10 cellular contexts compared by ENCODE assay signal in genomic region chr5:15695171-15695676, GRCh38.
DNase-seq lines count a peak whose midpoint lies in the region; ATAC-seq and TF ChIP-seq lines count a peak whose summit lies in the region.
"Had no signal": no experiment of that assay in that cellular context is flagged by ENCODE, and none has a peak within 500 bp of the region (broad histone marks: within the 10 kb centered on the region; RNA-seq: fewer than 3 reads in every experiment).

No MANE protein-coding gene starts in this region.

- no peak for TF ChIP-seq POLR2A in transverse colon (IDR thresholded peaks at IDR 0.05)

- intact Hi-C loops in dorsolateral prefrontal cortex (cut with DNase I), result no loop called here
- intact Hi-C loops in transverse colon (cut with DNase I; ENCODE audit: low total_unique reads), result no loop called here

- TF ChIP-seq EP300 in transverse colon (IDR thresholded peaks at IDR 0.05; ENCODE audit: low read depth), result no peak

- ATAC-seq in HG03354 (IDR thresholded peaks at IDR 0.05; ENCODE audit: poor library complexity, severe bottlenecking, unreplicated experiment) (no peak), HG03108 (IDR thresholded peaks at IDR 0.05; ENCODE audit: unreplicated experiment) (no peak)

- H3K4me1 ChIP-seq in mesodermal cell (ENCODE audit: control insufficient read depth, insufficient read depth, low read length, poor library complexity, severe bottlenecking) (peaks cover 37% of the 10 kb centered on the region), transverse colon (peaks cover 17 to 28% (median 18%) of the 10 kb centered on the region in 4 donors)

- WGBS in mesodermal cell (ENCODE audit: insufficient coverage in 2 of 2), 2 experiments, result 59 to 64% methylated on average over 2 to 3 of the region's 4 CpGs
- WGBS in transverse colon (ENCODE audit: low coverage in 1 of 2), 2 donors, result 0 to 18% methylated on average over 2 to 4 of the region's 4 CpGs

- H3K9me3 ChIP-seq in mesodermal cell (ENCODE audit: control insufficient read depth, low read length) (no peaks in the 10 kb centered on the region), transverse colon (no peaks in the 10 kb centered on the region)

- TF ChIP-seq CTCF in dorsolateral prefrontal cortex (IDR thresholded peaks at IDR 0.05 in 54 of 56, conservative IDR thresholded peaks at IDR 0.05 in 2 of 56; ENCODE audit: low read depth in 1 of 56, partially characterized antibody in 56 of 56) (no peak), transverse colon (IDR thresholded peaks at IDR 0.05) (no peak)

- DNase-seq in NCI-H524 treated with DMSO at 0.1 percent for 48 hours (lab: John Stamatoyannopoulos, UW) (peak; percentile 75), dorsolateral prefrontal cortex (no peak), transverse colon (no peak), SHP77 (lab: John Stamatoyannopoulos, UW) (no peak)
- DNase-seq: DMS79, H9, NCI-H1436 treated with DMSO at 0.1 percent for 48 hours had no signal

- H3K27ac ChIP-seq in dorsolateral prefrontal cortex (peak overlapping the region in 43 of 59 donors; percentile 1 to 75 (median 46)), mesodermal cell (ENCODE audit: low read depth, low read length, severe bottlenecking) (peak overlapping the region; percentile 48), transverse colon (peak overlapping the region; percentile 54 to 67 (median 62))

- H3K4me3 ChIP-seq in dorsolateral prefrontal cortex (no peak overlapping the region), mesodermal cell (ENCODE audit: extremely low read depth, insufficient read depth, low read length, poor library complexity, severe bottlenecking) (no peak overlapping the region), transverse colon (no peak overlapping the region)

- H3K27me3 ChIP-seq in dorsolateral prefrontal cortex, result no peaks in the 10 kb centered on the region
- H3K27me3 ChIP-seq in transverse colon, result no peaks in the 10 kb centered on the region

- peaks cover 5% of the 10 kb centered on the region for H3K36me3 ChIP-seq in mesodermal cell (ENCODE audit: control insufficient read depth, insufficient read depth, low read length)
- no peaks in the 10 kb centered on the region for H3K36me3 ChIP-seq in transverse colon

- in situ Hi-C loops in transverse colon (cut with MboI; ENCODE audit: low pct_ligation_motif_present in 1 of 4, low pct_unique_long_range_greater_than_20kb in 1 of 4, low sequenced_read_pairs in 3 of 4), result no loop called here
